1 cellular context compared by ENCODE assay signal in genomic region chr6:43053545-43054205, GRCh38.
A peak's percentile ranks its signal among the peaks of the same experiment; 100 is the strongest.
TF ChIP-seq lines count a peak whose summit lies in the region.

Gene CUL7 (minus strand): TSS chr6:43053851. CDS start chr6:43052788, 1,063 bp downstream.

TF ChIP-seq in HepG2, 621 proteins besides CTCF, POLR2A, EP300 and RAD21 (continued from another document and continues in another):
- TF ChIP-seq BATF2 (CRISPR knock-in tag; IDR thresholded peaks at IDR 0.05), result peak; percentile 31; the same call in 1 of the 2 replicates
- no peak for TF ChIP-seq ZNF629 (CRISPR knock-in tag; conservative IDR thresholded peaks at IDR 0.05)
- no peak for TF ChIP-seq ZNF660 (CRISPR knock-in tag; IDR thresholded peaks at IDR 0.05; ENCODE audit: borderline replicate concordance, low read depth)
- TF ChIP-seq ZNF431 (CRISPR knock-in tag; IDR thresholded peaks at IDR 0.05; ENCODE audit: borderline replicate concordance, low read depth), result peak; percentile 84; the same call in 1 of the 2 replicates
- no peak for TF ChIP-seq ZNF468 (CRISPR knock-in tag; IDR thresholded peaks at IDR 0.05)
- TF ChIP-seq ZNF740 (CRISPR knock-in tag; IDR thresholded peaks at IDR 0.05), result no peak; the same call in 1 of the 2 replicates
- no peak for TF ChIP-seq PCBP2 (optimal IDR thresholded peaks at IDR 0.05; ENCODE audit: low read depth, low read length, poor library complexity, severe bottlenecking)
- TF ChIP-seq TERF1 (CRISPR knock-in tag; IDR thresholded peaks at IDR 0.05), result no peak
- 0 out of 2 replicates have a peak, but pooled peaks have one; percentile 36 for TF ChIP-seq CENPT (CRISPR knock-in tag; IDR thresholded peaks at IDR 0.05; ENCODE audit: low read depth)
- no peak; the same call in 1 of the 2 replicates for TF ChIP-seq GZF1 (CRISPR knock-in tag; IDR thresholded peaks at IDR 0.05)
- TF ChIP-seq MLXIP (CRISPR knock-in tag; IDR thresholded peaks at IDR 0.05; ENCODE audit: borderline replicate concordance), result no peak
- TF ChIP-seq NFKB2 (CRISPR knock-in tag; IDR thresholded peaks at IDR 0.05; ENCODE audit: borderline replicate concordance), result peak; percentile 94; the same call in 1 of the 2 replicates
- peak; percentile 87; the same call in 1 of the 2 replicates for TF ChIP-seq ZSCAN5A (CRISPR knock-in tag; IDR thresholded peaks at IDR 0.05; ENCODE audit: borderline replicate concordance)
- no peak for TF ChIP-seq WIZ (CRISPR knock-in tag; IDR thresholded peaks at IDR 0.05)
- peak; percentile 76 for TF ChIP-seq ZNF883 (CRISPR knock-in tag; IDR thresholded peaks at IDR 0.05; ENCODE audit: not compliant biosample characterization)
- TF ChIP-seq ZNF724P (CRISPR knock-in tag; IDR thresholded peaks at IDR 0.05; ENCODE audit: borderline replicate concordance), result peak; percentile 85
- peak; percentile 83 for TF ChIP-seq YY1 (IDR thresholded peaks at IDR 0.05; ENCODE audit: insufficient read depth, insufficient replicate concordance, low read depth, low read length)
- peak; percentile 91 for TF ChIP-seq MIER3 (CRISPR knock-in tag; IDR thresholded peaks at IDR 0.05; ENCODE audit: borderline replicate concordance)
- peak; percentile 93; the same call in 1 of the 2 replicates for TF ChIP-seq BRD4 (CRISPR knock-in tag; IDR thresholded peaks at IDR 0.05)
- peak; percentile 84 for TF ChIP-seq GATA4 (IDR thresholded peaks at IDR 0.05; ENCODE audit: borderline replicate concordance, low read depth)
- peak; percentile 88 for TF ChIP-seq IKZF4 (CRISPR knock-in tag; IDR thresholded peaks at IDR 0.05; ENCODE audit: borderline replicate concordance, low read depth, not compliant biosample characterization)
- peak; percentile 65 for TF ChIP-seq FOSL2 (CRISPR knock-in tag; IDR thresholded peaks at IDR 0.05)
- peak; percentile 94 for TF ChIP-seq ETV5 (CRISPR knock-in tag; IDR thresholded peaks at IDR 0.05; ENCODE audit: borderline replicate concordance)
- TF ChIP-seq RCOR2 (CRISPR knock-in tag; IDR thresholded peaks at IDR 0.05), result peak; percentile 55; the same call in 1 of the 2 replicates
- no peak for TF ChIP-seq NCOA5 (CRISPR knock-in tag; IDR thresholded peaks at IDR 0.05)
- TF ChIP-seq REXO4 (CRISPR knock-in tag; IDR thresholded peaks at IDR 0.05; ENCODE audit: borderline replicate concordance), result 0 out of 2 replicates have a peak, but pooled peaks have one; percentile 72
- no peak for TF ChIP-seq ZKSCAN1 (IDR thresholded peaks at IDR 0.05; ENCODE audit: low read length)
- TF ChIP-seq ATF7-NPFF (CRISPR knock-in tag; IDR thresholded peaks at IDR 0.05; ENCODE audit: low read depth), result peak; percentile 85
- 0 out of 2 replicates have a peak, but pooled peaks have one; percentile 33 for TF ChIP-seq ZNF720 (CRISPR knock-in tag; IDR thresholded peaks at IDR 0.05)
- TF ChIP-seq HOXA3 (CRISPR knock-in tag; IDR thresholded peaks at IDR 0.05), result peak; percentile 88
- TF ChIP-seq ZSCAN20 (CRISPR knock-in tag; IDR thresholded peaks at IDR 0.05; ENCODE audit: borderline replicate concordance), result no peak
- 0 out of 2 replicates have a peak, but pooled peaks have one; percentile 39 for TF ChIP-seq MIER2 (CRISPR knock-in tag; IDR thresholded peaks at IDR 0.05)
- peak; percentile 79; the same call in 1 of the 2 replicates for TF ChIP-seq ZFP36L1 (CRISPR knock-in tag; IDR thresholded peaks at IDR 0.05)
- no peak for TF ChIP-seq ZFP62 (CRISPR knock-in tag; IDR thresholded peaks at IDR 0.05)
- peak; percentile 93 for TF ChIP-seq KMT2A (CRISPR knock-in tag; IDR thresholded peaks at IDR 0.05)
- TF ChIP-seq ZNF766 (CRISPR knock-in tag; IDR thresholded peaks at IDR 0.05; ENCODE audit: borderline replicate concordance), result no peak; the same call in 1 of the 2 replicates
- TF ChIP-seq RXRB (CRISPR knock-in tag; IDR thresholded peaks at IDR 0.05; ENCODE audit: borderline replicate concordance), result peak; percentile 63
- TF ChIP-seq ZNF614 (CRISPR knock-in tag; IDR thresholded peaks at IDR 0.05; ENCODE audit: borderline replicate concordance), result peak; percentile 96
- TF ChIP-seq KLF13 (CRISPR knock-in tag; IDR thresholded peaks at IDR 0.05), result 0 out of 2 replicates have a peak, but pooled peaks have one; percentile 39
- peak; percentile 91 for TF ChIP-seq PATZ1 (CRISPR knock-in tag; IDR thresholded peaks at IDR 0.05)
- no peak for TF ChIP-seq CEBPZ (IDR thresholded peaks at IDR 0.05; ENCODE audit: low read length)
- peak; percentile 64; the same call in 1 of the 2 replicates for TF ChIP-seq SOX5 (CRISPR knock-in tag; IDR thresholded peaks at IDR 0.05; ENCODE audit: borderline replicate concordance)
- TF ChIP-seq PHF5A (CRISPR knock-in tag; IDR thresholded peaks at IDR 0.05; ENCODE audit: low read depth, unreplicated experiment), result peak; percentile 96
- no peak for TF ChIP-seq NBN (conservative IDR thresholded peaks at IDR 0.05)
- no peak for TF ChIP-seq CEBPB (IDR thresholded peaks at IDR 0.05; ENCODE audit: borderline replicate concordance, low read depth, low read length)
- peak; percentile 88 for TF ChIP-seq ZNF547 (CRISPR knock-in tag; IDR thresholded peaks at IDR 0.05)
- 0 out of 2 replicates have a peak, but pooled peaks have one; percentile 22 for TF ChIP-seq MZF1 (CRISPR knock-in tag; IDR thresholded peaks at IDR 0.05; ENCODE audit: borderline replicate concordance)
- TF ChIP-seq SOX6 (IDR thresholded peaks at IDR 0.05), result no peak
- peak; percentile 72; the same call in 1 of the 2 replicates for TF ChIP-seq SOX6 (CRISPR knock-in tag; IDR thresholded peaks at IDR 0.05)
- 0 out of 2 replicates have a peak, but pooled peaks have one; percentile 6 for TF ChIP-seq RFXAP (CRISPR knock-in tag; IDR thresholded peaks at IDR 0.05; ENCODE audit: borderline replicate concordance)
- TF ChIP-seq SMYD3 (CRISPR knock-in tag; IDR thresholded peaks at IDR 0.05), result peak; percentile 70; the same call in 1 of the 2 replicates
- peak; percentile 74; the same call in 1 of the 2 replicates for TF ChIP-seq NAIF1 (CRISPR knock-in tag; IDR thresholded peaks at IDR 0.05; ENCODE audit: borderline replicate concordance)
- TF ChIP-seq ZNF749 (CRISPR knock-in tag; IDR thresholded peaks at IDR 0.05; ENCODE audit: borderline replicate concordance), result peak; percentile 94; the same call in 1 of the 2 replicates
- TF ChIP-seq ZNF841 (CRISPR knock-in tag; IDR thresholded peaks at IDR 0.05; ENCODE audit: borderline replicate concordance), result no peak
- no peak for TF ChIP-seq ZNF530 (CRISPR knock-in tag; IDR thresholded peaks at IDR 0.05; ENCODE audit: low read depth)
- TF ChIP-seq ZUFSP (CRISPR knock-in tag; IDR thresholded peaks at IDR 0.05; ENCODE audit: borderline replicate concordance), result no peak
- TF ChIP-seq NFE2L2 (IDR thresholded peaks at IDR 0.05; ENCODE audit: low read length), result no peak
- TF ChIP-seq SATB2 (CRISPR knock-in tag; IDR thresholded peaks at IDR 0.05), result peak; percentile 36; the same call in 1 of the 2 replicates
- no peak for TF ChIP-seq ZNF354B (CRISPR knock-in tag; IDR thresholded peaks at IDR 0.05)
- TF ChIP-seq ZNF430 (CRISPR knock-in tag; IDR thresholded peaks at IDR 0.05), result peak; percentile 96; the same call in 1 of the 2 replicates
